1 cellular context compared by ENCODE assay signal in the genomic region with DNA sequence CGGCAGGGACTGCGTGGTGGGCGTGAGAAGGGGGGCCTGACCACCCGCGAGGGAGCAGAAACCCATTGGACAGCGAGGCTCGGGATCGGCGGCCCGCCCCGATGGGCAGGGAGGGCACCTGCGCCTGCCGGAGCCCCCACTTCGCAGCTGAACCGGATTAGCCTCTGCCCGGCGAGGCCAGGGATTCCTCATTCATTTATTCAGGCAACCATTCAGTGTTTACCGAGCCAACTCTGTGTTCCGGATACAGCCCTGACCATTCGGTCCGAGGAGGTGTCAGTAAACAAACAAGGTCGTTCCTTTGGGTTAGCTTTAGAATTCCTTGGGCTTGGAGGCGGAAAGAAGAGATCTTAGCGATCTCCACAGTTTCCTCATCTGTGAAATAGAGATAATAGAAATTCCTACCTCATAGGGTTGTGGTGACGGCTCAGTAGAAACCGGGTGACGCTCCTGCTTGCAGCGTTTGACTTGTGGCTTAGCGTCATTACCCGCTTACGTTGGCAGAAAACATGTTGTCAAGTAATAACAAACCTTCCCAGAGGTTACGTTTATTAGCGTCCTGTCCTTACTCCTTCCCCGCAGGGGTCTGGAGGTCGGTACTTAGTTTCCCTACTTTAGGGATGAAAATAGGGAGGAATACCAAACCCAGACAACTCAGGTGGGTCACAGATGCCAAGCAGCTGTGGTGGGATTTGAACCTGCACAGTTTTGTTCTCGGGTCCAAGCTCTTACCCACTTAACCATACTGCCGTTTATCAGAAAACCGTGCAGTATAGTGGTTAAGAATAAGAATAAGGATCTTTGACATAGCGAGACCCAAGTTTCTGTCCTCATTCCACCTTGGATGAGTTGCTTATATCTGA.
TF ChIP-seq lines count a peak whose summit lies in the region.

No MANE protein-coding gene starts in this region.

TF ChIP-seq in HepG2, 621 proteins besides CTCF, POLR2A, EP300 and RAD21 (continued from another document and continues in another):
- TF ChIP-seq, protein P1, sequence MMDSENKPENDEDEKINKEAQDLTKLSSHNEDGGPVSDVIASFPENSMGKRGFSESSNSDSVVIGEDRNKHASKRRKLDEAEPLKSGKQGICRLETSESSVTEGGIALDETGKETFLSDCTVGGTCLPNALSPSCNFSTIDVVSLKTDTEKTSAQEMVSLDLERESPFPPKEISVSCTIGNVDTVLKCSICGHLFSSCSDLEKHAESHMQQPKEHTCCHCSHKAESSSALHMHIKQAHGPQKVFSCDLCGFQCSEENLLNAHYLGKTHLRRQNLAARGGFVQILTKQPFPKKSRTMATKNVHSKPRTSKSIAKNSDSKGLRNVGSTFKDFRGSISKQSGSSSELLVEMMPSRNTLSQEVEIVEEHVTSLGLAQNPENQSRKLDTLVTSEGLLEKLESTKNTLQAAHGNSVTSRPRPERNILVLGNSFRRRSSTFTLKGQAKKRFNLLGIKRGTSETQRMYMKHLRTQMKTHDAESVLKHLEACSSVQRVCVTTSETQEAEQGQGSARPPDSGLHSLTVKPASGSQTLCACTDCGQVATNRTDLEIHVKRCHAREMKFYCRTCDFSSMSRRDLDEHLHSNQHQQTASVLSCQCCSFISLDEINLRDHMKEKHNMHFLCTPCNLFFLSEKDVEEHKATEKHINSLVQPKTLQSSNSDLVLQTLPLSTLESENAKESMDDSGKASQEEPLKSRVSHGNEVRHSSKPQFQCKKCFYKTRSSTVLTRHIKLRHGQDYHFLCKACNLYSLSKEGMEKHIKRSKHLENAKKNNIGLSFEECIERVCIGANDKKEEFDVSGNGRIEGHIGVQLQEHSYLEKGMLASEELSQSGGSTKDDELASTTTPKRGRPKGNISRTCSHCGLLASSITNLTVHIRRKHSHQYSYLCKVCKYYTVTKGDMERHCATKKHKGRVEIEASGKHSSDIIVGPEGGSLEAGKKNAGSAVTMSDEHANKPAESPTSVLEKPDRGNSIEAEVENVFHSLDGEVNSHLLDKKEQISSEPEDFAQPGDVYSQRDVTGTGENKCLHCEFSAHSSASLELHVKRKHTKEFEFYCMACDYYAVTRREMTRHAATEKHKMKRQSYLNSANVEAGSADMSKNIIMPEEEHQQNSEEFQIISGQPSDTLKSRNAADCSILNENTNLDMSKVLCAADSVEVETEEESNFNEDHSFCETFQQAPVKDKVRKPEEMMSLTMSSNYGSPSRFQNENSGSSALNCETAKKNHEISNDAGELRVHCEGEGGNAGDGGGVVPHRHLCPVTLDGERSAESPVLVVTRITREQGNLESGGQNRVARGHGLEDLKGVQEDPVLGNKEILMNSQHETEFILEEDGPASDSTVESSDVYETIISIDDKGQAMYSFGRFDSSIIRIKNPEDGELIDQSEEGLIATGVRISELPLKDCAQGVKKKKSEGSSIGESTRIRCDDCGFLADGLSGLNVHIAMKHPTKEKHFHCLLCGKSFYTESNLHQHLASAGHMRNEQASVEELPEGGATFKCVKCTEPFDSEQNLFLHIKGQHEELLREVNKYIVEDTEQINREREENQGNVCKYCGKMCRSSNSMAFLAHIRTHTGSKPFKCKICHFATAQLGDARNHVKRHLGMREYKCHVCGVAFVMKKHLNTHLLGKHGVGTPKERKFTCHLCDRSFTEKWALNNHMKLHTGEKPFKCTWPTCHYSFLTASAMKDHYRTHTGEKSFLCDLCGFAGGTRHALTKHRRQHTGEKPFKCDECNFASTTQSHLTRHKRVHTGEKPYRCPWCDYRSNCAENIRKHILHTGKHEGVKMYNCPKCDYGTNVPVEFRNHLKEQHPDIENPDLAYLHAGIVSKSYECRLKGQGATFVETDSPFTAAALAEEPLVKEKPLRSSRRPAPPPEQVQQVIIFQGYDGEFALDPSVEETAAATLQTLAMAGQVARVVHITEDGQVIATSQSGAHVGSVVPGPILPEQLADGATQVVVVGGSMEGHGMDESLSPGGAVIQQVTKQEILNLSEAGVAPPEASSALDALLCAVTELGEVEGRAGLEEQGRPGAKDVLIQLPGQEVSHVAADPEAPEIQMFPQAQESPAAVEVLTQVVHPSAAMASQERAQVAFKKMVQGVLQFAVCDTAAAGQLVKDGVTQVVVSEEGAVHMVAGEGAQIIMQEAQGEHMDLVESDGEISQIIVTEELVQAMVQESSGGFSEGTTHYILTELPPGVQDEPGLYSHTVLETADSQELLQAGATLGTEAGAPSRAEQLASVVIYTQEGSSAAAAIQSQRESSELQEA (CRISPR knock-in tag; IDR thresholded peaks at IDR 0.05; ENCODE audit: not compliant biosample characterization): no peak
- TF ChIP-seq, protein P2, sequence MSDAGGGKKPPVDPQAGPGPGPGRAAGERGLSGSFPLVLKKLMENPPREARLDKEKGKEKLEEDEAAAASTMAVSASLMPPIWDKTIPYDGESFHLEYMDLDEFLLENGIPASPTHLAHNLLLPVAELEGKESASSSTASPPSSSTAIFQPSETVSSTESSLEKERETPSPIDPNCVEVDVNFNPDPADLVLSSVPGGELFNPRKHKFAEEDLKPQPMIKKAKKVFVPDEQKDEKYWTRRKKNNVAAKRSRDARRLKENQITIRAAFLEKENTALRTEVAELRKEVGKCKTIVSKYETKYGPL (CRISPR knock-in tag; IDR thresholded peaks at IDR 0.05): 0 out of 2 replicates have a peak, but pooled peaks have one; percentile 72
- TF ChIP-seq ZNF737 (CRISPR knock-in tag; IDR thresholded peaks at IDR 0.05; ENCODE audit: borderline replicate concordance) (no peak), HOXA3 (CRISPR knock-in tag; IDR thresholded peaks at IDR 0.05) (peak; percentile 34; the same call in 1 of the 2 replicates), ZNF331 (CRISPR knock-in tag; IDR thresholded peaks at IDR 0.05) (peak; percentile 75), SETDB1 (CRISPR knock-in tag; IDR thresholded peaks at IDR 0.05; ENCODE audit: borderline replicate concordance) (no peak), ZKSCAN1 (IDR thresholded peaks at IDR 0.05; ENCODE audit: low read length) (peak; percentile 19; the same call in 1 of the 2 replicates), ZNF749 (CRISPR knock-in tag; IDR thresholded peaks at IDR 0.05; ENCODE audit: borderline replicate concordance) (no peak; the same call in 1 of the 2 replicates), MAZ (IDR thresholded peaks at IDR 0.05; ENCODE audit: borderline replicate concordance, low read depth, low read length) (no peak), MAZ (CRISPR knock-in tag; IDR thresholded peaks at IDR 0.05; ENCODE audit: low read depth) (no peak), RAD51 (IDR thresholded peaks at IDR 0.05; ENCODE audit: borderline replicate concordance) (no peak), ASH2L (IDR thresholded peaks at IDR 0.05; ENCODE audit: insufficient read length, low read depth, low read length) (peak; percentile 3), CREM (IDR thresholded peaks at IDR 0.05) (peak; percentile 57; the same call in 1 of the 2 replicates), CREM (CRISPR knock-in tag; IDR thresholded peaks at IDR 0.05) (no peak), TOE1 (CRISPR knock-in tag; IDR thresholded peaks at IDR 0.05) (peak; percentile 95), ZSCAN25 (CRISPR knock-in tag; IDR thresholded peaks at IDR 0.05) (no peak), ZIK1 (CRISPR knock-in tag; IDR thresholded peaks at IDR 0.05; ENCODE audit: borderline replicate concordance, low read depth) (no peak), MIER3 (CRISPR knock-in tag; IDR thresholded peaks at IDR 0.05; ENCODE audit: borderline replicate concordance) (0 out of 2 replicates have a peak, but pooled peaks have one; percentile 21), MBNL3 (CRISPR knock-in tag; conservative IDR thresholded peaks at IDR 0.05) (0 out of 2 replicates have a peak, but pooled peaks have one; percentile 5), SRF (IDR thresholded peaks at IDR 0.05; ENCODE audit: low read depth, low read length) (0 out of 2 replicates have a peak, but pooled peaks have one; percentile 4), PCBP1 (IDR thresholded peaks at IDR 0.05; ENCODE audit: borderline replicate concordance, low read depth, low read length) (no peak), SNAI1 (CRISPR knock-in tag; IDR thresholded peaks at IDR 0.05; ENCODE audit: borderline replicate concordance) (0 out of 2 replicates have a peak, but pooled peaks have one; percentile 34), SRSF9 (IDR thresholded peaks at IDR 0.05; ENCODE audit: borderline replicate concordance, insufficient read depth, low read depth, low read length, poor library complexity, severe bottlenecking) (no peak), ZSCAN12 (CRISPR knock-in tag; IDR thresholded peaks at IDR 0.05) (0 out of 2 replicates have a peak, but pooled peaks have one; percentile 46), RBAK (CRISPR knock-in tag; IDR thresholded peaks at IDR 0.05) (no peak; the same call in 1 of the 2 replicates), ATM (IDR thresholded peaks at IDR 0.05; ENCODE audit: borderline replicate concordance) (no peak), ZNF367 (CRISPR knock-in tag; IDR thresholded peaks at IDR 0.05; ENCODE audit: borderline replicate concordance) (peak; percentile 67), ZBTB20 (CRISPR knock-in tag; IDR thresholded peaks at IDR 0.05; ENCODE audit: borderline replicate concordance, low read depth) (peak; percentile 57; the same call in 1 of the 2 replicates), RCOR2 (CRISPR knock-in tag; IDR thresholded peaks at IDR 0.05) (peak; percentile 67; the same call in 1 of the 2 replicates), SOX5 (CRISPR knock-in tag; IDR thresholded peaks at IDR 0.05; ENCODE audit: borderline replicate concordance) (0 out of 2 replicates have a peak, but pooled peaks have one; percentile 6)
- TF ChIP-seq, protein P3, sequence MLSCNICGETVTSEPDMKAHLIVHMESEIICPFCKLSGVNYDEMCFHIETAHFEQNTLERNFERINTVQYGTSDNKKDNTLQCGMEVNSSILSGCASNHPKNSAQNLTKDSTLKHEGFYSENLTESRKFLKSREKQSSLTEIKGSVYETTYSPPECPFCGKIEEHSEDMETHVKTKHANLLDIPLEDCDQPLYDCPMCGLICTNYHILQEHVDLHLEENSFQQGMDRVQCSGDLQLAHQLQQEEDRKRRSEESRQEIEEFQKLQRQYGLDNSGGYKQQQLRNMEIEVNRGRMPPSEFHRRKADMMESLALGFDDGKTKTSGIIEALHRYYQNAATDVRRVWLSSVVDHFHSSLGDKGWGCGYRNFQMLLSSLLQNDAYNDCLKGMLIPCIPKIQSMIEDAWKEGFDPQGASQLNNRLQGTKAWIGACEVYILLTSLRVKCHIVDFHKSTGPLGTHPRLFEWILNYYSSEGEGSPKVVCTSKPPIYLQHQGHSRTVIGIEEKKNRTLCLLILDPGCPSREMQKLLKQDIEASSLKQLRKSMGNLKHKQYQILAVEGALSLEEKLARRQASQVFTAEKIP (CRISPR knock-in tag; IDR thresholded peaks at IDR 0.05; ENCODE audit: borderline replicate concordance): no peak
- TF ChIP-seq, protein P4, sequence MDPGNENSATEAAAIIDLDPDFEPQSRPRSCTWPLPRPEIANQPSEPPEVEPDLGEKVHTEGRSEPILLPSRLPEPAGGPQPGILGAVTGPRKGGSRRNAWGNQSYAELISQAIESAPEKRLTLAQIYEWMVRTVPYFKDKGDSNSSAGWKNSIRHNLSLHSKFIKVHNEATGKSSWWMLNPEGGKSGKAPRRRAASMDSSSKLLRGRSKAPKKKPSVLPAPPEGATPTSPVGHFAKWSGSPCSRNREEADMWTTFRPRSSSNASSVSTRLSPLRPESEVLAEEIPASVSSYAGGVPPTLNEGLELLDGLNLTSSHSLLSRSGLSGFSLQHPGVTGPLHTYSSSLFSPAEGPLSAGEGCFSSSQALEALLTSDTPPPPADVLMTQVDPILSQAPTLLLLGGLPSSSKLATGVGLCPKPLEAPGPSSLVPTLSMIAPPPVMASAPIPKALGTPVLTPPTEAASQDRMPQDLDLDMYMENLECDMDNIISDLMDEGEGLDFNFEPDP (CRISPR knock-in tag; conservative IDR thresholded peaks at IDR 0.05): 0 out of 2 replicates have a peak, but pooled peaks have one; percentile 43
- TF ChIP-seq, protein P5, sequence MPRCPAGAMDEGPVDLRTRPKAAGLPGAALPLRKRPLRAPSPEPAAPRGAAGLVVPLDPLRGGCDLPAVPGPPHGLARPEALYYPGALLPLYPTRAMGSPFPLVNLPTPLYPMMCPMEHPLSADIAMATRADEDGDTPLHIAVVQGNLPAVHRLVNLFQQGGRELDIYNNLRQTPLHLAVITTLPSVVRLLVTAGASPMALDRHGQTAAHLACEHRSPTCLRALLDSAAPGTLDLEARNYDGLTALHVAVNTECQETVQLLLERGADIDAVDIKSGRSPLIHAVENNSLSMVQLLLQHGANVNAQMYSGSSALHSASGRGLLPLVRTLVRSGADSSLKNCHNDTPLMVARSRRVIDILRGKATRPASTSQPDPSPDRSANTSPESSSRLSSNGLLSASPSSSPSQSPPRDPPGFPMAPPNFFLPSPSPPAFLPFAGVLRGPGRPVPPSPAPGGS (CRISPR knock-in tag; IDR thresholded peaks at IDR 0.05): no peak; the same call in 1 of the 2 replicates
- TF ChIP-seq, protein P6, sequence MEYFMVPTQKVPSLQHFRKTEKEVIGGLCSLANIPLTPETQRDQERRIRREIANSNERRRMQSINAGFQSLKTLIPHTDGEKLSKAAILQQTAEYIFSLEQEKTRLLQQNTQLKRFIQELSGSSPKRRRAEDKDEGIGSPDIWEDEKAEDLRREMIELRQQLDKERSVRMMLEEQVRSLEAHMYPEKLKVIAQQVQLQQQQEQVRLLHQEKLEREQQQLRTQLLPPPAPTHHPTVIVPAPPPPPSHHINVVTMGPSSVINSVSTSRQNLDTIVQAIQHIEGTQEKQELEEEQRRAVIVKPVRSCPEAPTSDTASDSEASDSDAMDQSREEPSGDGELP (IDR thresholded peaks at IDR 0.05; ENCODE audit: borderline replicate concordance, low read depth): peak; percentile 84
- TF ChIP-seq, protein P7, sequence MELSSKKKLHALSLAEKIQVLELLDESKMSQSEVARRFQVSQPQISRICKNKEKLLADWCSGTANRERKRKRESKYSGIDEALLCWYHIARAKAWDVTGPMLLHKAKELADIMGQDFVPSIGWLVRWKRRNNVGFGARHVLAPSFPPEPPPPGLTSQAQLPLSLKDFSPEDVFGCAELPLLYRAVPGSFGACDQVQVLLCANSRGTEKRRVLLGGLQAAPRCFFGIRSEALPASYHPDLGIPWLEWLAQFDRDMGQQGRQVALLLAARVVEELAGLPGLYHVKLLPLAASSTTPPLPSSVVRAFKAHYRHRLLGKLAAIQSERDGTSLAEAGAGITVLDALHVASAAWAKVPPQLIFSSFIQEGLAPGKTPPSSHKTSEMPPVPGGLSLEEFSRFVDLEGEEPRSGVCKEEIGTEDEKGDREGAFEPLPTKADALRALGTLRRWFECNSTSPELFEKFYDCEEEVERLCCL (CRISPR knock-in tag; IDR thresholded peaks at IDR 0.05; ENCODE audit: borderline replicate concordance): no peak
- TF ChIP-seq, protein P8, sequence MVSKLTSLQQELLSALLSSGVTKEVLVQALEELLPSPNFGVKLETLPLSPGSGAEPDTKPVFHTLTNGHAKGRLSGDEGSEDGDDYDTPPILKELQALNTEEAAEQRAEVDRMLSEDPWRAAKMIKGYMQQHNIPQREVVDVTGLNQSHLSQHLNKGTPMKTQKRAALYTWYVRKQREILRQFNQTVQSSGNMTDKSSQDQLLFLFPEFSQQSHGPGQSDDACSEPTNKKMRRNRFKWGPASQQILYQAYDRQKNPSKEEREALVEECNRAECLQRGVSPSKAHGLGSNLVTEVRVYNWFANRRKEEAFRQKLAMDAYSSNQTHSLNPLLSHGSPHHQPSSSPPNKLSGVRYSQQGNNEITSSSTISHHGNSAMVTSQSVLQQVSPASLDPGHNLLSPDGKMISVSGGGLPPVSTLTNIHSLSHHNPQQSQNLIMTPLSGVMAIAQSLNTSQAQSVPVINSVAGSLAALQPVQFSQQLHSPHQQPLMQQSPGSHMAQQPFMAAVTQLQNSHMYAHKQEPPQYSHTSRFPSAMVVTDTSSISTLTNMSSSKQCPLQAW (CRISPR knock-in tag; IDR thresholded peaks at IDR 0.05): peak; percentile 44; the same call in 1 of the 2 replicates
- TF ChIP-seq, protein P9, sequence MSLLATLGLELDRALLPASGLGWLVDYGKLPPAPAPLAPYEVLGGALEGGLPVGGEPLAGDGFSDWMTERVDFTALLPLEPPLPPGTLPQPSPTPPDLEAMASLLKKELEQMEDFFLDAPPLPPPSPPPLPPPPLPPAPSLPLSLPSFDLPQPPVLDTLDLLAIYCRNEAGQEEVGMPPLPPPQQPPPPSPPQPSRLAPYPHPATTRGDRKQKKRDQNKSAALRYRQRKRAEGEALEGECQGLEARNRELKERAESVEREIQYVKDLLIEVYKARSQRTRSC (CRISPR knock-in tag; IDR thresholded peaks at IDR 0.05; ENCODE audit: low read depth): no peak
